In genomic region chr7:32809347-32809746, GRCh38 we compare ENCODE assay signal across 11 cellular contexts.
"Had no signal": no experiment of that assay in that cellular context is flagged by ENCODE, and none has a peak within 500 bp of the region (broad histone marks: within the 10 kb centered on the region; RNA-seq: fewer than 3 reads in every experiment).

No MANE protein-coding gene starts in this region.

- H3K4me3 Mint-ChIP-seq: GM23338, H9, HFFc6 had no signal

- H3K36me3 ChIP-seq: HAP-1 had no signal

- H2AFZ ChIP-seq: GM23248, GM23338 had no signal

- H3K9ac ChIP-seq: GM23248 had no signal

- H3K4me2 ChIP-seq: GM23338 had no signal

- H3K4me1 ChIP-seq: HAP-1 had no signal

- H3K4me3 ChIP-seq: GM23248, GM23338, HAP-1 had no signal

- H3K9me3 Mint-ChIP-seq: GM23338, HFFc6 had no signal

- FAIRE-seq: H1, H54 had no signal

- H3K27ac ChIP-seq: GM23248 had no signal

- H3K9me3 ChIP-seq: HAP-1 had no signal

- ATAC-seq: GM23338, HCT116 had no signal

- H3K27ac Mint-ChIP-seq: GM23338, H9, HFFc6 had no signal

- H3K4me1 Mint-ChIP-seq: GM23338, H9 had no signal

- DNase-seq: GM23248, GOT3, H7, H9, HCEC 1CT, HFFc6 had no signal
